15 cellular contexts compared by ENCODE assay signal in the genomic region with DNA sequence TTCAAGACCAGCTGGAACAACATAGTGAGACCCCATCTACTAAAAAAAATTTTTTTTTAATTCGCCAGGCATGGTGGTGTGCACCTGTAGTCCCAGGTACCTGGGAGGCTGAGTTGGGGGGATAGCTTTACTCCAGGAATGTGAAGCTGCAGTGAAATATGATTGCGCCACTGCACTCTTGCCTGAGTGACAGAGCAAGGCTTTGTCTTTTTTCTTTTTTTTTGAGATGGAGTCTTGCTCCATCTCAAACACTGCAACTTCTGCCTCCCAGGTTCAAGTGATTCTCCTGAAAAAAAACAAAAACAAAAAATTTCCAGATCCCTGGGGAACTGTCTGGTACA. TPM values are rescaled to one million over a fixed set of nuclear protein-coding genes. Genes with fewer than 3 reads are reported as not detected.
DNase-seq lines count a peak whose midpoint lies in the region; ATAC-seq and TF ChIP-seq lines count a peak whose summit lies in the region.
"Had no signal": no experiment of that assay in that cellular context is flagged by ENCODE, and none has a peak within 500 bp of the region (broad histone marks: within the 10 kb centered on the region; RNA-seq: fewer than 3 reads in every experiment).

No MANE protein-coding gene starts in this region.

- ATAC-seq in heart right ventricle (no peak), left ventricle myocardium superior (no peak), GM19397 (IDR thresholded peaks at IDR 0.05; ENCODE audit: unreplicated experiment) (no peak)
- ATAC-seq in activated T-helper 17 cell treated with anti-CD3 and anti-CD28 coated beads, Interleukin-2, amount 50 U/mL, for 72 hours (replicated peaks): no peak
- ATAC-seq: gastrocnemius medialis had no signal

- peak overlapping the region; percentile 47 for H3K4me3 Mint-ChIP-seq in activated T-helper 17 cell treated with anti-CD3 and anti-CD28 coated beads, Interleukin-2, amount 50 U/mL, for 72 hours
- H3K4me3 Mint-ChIP-seq in type B pancreatic cell: no peak overlapping the region
- H3K4me3 Mint-ChIP-seq: activated B cell treated with CpG ODN at 0.5 μM for 24 hours; central memory CD8-positive, alpha-beta T cell; immature natural killer cell had no signal

- H3K27me3 Mint-ChIP-seq in activated T-helper 17 cell treated with anti-CD3 and anti-CD28 coated beads, Interleukin-2, amount 50 U/mL, for 72 hours: no peaks in the 10 kb centered on the region
- H3K27me3 Mint-ChIP-seq in type B pancreatic cell: peaks cover 2% of the 10 kb centered on the region
- H3K27me3 Mint-ChIP-seq: activated B cell treated with CpG ODN at 0.5 μM for 24 hours; central memory CD8-positive, alpha-beta T cell had no signal

- H3K27me3 ChIP-seq in heart right ventricle (no peaks in the 10 kb centered on the region), liver (ENCODE audit: control insufficient read depth in 4 of 4, insufficient read depth in 4 of 4, low read length in 3 of 4) (no peaks in the 10 kb centered on the region)
- H3K27me3 ChIP-seq: gastrocnemius medialis, uterus had no signal

- peak overlapping the region in 8 of 10 donors; percentile 29 to 74 (median 54) for H3K27ac ChIP-seq in heart right ventricle
- peak overlapping the region; percentile 62 to 68 for H3K27ac ChIP-seq in liver (ENCODE audit: low read depth in 1 of 2, low read length in 2 of 2)
- H3K27ac ChIP-seq: uterus had no signal

- H3K9me3 Mint-ChIP-seq in activated T-helper 17 cell treated with anti-CD3 and anti-CD28 coated beads, Interleukin-2, amount 50 U/mL, for 72 hours: no peaks in the 10 kb centered on the region
- no peaks in the 10 kb centered on the region for H3K9me3 Mint-ChIP-seq in type B pancreatic cell
- H3K9me3 Mint-ChIP-seq: activated B cell treated with CpG ODN at 0.5 μM for 24 hours; central memory CD8-positive, alpha-beta T cell; immature natural killer cell had no signal

- H3K9me3 ChIP-seq in heart right ventricle (no peaks in the 10 kb centered on the region), liver (ENCODE audit: control insufficient read depth in 4 of 4, low read length in 3 of 4) (no peaks in the 10 kb centered on the region)
- H3K9me3 ChIP-seq: gastrocnemius medialis, uterus had no signal

- no peak overlapping the region for H3K9ac ChIP-seq in liver (ENCODE audit: low read depth in 1 of 2, low read length in 2 of 2)

- no peak for TF ChIP-seq CTCF in heart right ventricle (IDR thresholded peaks at IDR 0.05)
- TF ChIP-seq CTCF in liver (IDR thresholded peaks at IDR 0.05; ENCODE audit: low read depth, low read length, missing input control): no peak
- no peak for TF ChIP-seq CTCF in type B pancreatic cell (conservative IDR thresholded peaks at IDR 0.05)

- H3K27ac Mint-ChIP-seq in activated T-helper 17 cell treated with anti-CD3 and anti-CD28 coated beads, Interleukin-2, amount 50 U/mL, for 72 hours: peak overlapping the region; percentile 90
- H3K27ac Mint-ChIP-seq in type B pancreatic cell: peak overlapping the region; percentile 94
- H3K27ac Mint-ChIP-seq: immature natural killer cell had no signal

- intact Hi-C loops in heart right ventricle (cut with DNase I) (loop anchor here in 1 of 10 donors (10.0 kb wide), 1 partner anchor 183 kb away; no protein-coding TSS in a partner anchor), left ventricle myocardium superior (cut with micrococcal nuclease) (no loop called here)

- H3K4me1 ChIP-seq in heart right ventricle: peaks cover 15 to 36% (median 30%) of the 10 kb centered on the region in 9 donors
- H3K4me1 ChIP-seq in liver (ENCODE audit: control insufficient read depth in 4 of 4, insufficient read depth in 4 of 4, low read length in 3 of 4): peaks cover 14 to 43% (median 38%) of the 10 kb centered on the region in 4 donors
- H3K4me1 ChIP-seq: uterus had no signal

- TF ChIP-seq RAD21 in liver (IDR thresholded peaks at IDR 0.05): no peak

- DNase-seq in heart right ventricle: no peak
- no peak for DNase-seq in left ventricle myocardium superior
- DNase-seq in type B pancreatic cell (ENCODE audit: extremely low spot score, unreplicated experiment): no peak
- DNase-seq in GM03348 (ENCODE audit: low spot score): no peak
- no peak for DNase-seq in islet precursor cell
- DNase-seq: activated B cell treated with CpG ODN at 0.5 μM for 24 hours, gastrocnemius medialis, H7, immature natural killer cell, occipital lobe had no signal

- H3K4me3 ChIP-seq in heart right ventricle (no peak overlapping the region), liver (ENCODE audit: low read depth in 1 of 3, low read length in 3 of 3) (no peak overlapping the region)
- H3K4me3 ChIP-seq: gastrocnemius medialis, uterus had no signal

- H3K4me1 Mint-ChIP-seq in activated T-helper 17 cell treated with anti-CD3 and anti-CD28 coated beads, Interleukin-2, amount 50 U/mL, for 72 hours: peaks cover 8% of the 10 kb centered on the region
- peaks cover 6% of the 10 kb centered on the region for H3K4me1 Mint-ChIP-seq in type B pancreatic cell (ENCODE audit: unreplicated experiment)
- H3K4me1 Mint-ChIP-seq: central memory CD8-positive, alpha-beta T cell had no signal

- 86 to 92% methylated on average over 2 of the region's 2 CpGs for WGBS in heart right ventricle, 2 donors
- 97% methylated on average over 2 of the region's 2 CpGs for WGBS in liver

- H3K36me3 Mint-ChIP-seq in activated T-helper 17 cell treated with anti-CD3 and anti-CD28 coated beads, Interleukin-2, amount 50 U/mL, for 72 hours (ENCODE audit: low read depth): peaks cover 93% of the 10 kb centered on the region
- H3K36me3 Mint-ChIP-seq in type B pancreatic cell: peaks cover 32% of the 10 kb centered on the region

- H3K36me3 ChIP-seq in heart right ventricle: peaks cover 0 to 97% (median 24%) of the 10 kb centered on the region in 9 donors
- H3K36me3 ChIP-seq in liver (ENCODE audit: control insufficient read depth in 4 of 4, insufficient read depth in 3 of 4, low read depth in 1 of 4, low read length in 3 of 4): peaks cover 8 to 19% (median 18%) of the 10 kb centered on the region in 4 donors
- H3K36me3 ChIP-seq: uterus had no signal

TF ChIP-seq in liver, 16 proteins besides CTCF, POLR2A, EP300 and RAD21:
- TF ChIP-seq NR2F2 (IDR thresholded peaks at IDR 0.05): no peak
- TF ChIP-seq YY1 (IDR thresholded peaks at IDR 0.05): no peak

RNA-seq across cellular contexts. Expression of a gene that starts 16.3 kb away (rescaled TPM):
- total RNA-seq in heart right ventricle (10 to 100 TPM; 26.6 to 42.1 (median 33.1) TPM), left ventricle myocardium superior (31.5 TPM), liver (10 to 100 TPM; 36.0 to 43.7 TPM), type B pancreatic cell (ENCODE audit: low replicate concordance) (47.6 and 58.4 TPM in 2 replicates)
- polyA plus RNA-seq in heart right ventricle (10 to 100 TPM; 47.4 to 87.0 TPM), liver (10 to 100 TPM; 34.6 to 41.4 TPM)
- 10 to 100 TPM; 62.0 to 79.4 TPM for total RNA-seq in activated T-helper 17 cell treated with anti-CD3 and anti-CD28 coated beads, Interleukin-2, amount 50 U/mL, for 72 hours

RNA-seq across cellular contexts. Expression of a gene that starts 54.6 kb away (rescaled TPM):
- total RNA-seq in heart right ventricle: 100 to 1,000 TPM; 296 to 412 (median 358) TPM
- 100 to 1,000 TPM; 614 to 963 TPM for polyA plus RNA-seq in heart right ventricle
- total RNA-seq in left ventricle myocardium superior: 402 TPM
- total RNA-seq in activated T-helper 17 cell treated with anti-CD3 and anti-CD28 coated beads, Interleukin-2, amount 50 U/mL, for 72 hours: 100 to 1,000 TPM in 1 of 2 donors, 10 to 100 TPM in 1; 62.8 to 106 TPM
- 10 to 100 TPM; 40.2 to 70.6 TPM for total RNA-seq in liver
- 100 to 1,000 TPM; 133 to 243 TPM for polyA plus RNA-seq in liver
- total RNA-seq in type B pancreatic cell (ENCODE audit: low replicate concordance): 137 and 155 TPM in 2 replicates

RNA-seq across cellular contexts. Expression of a gene that starts 55.0 kb away (rescaled TPM):
- 10 to 100 TPM; 15.1 to 23.9 (median 19.3) TPM for total RNA-seq in heart right ventricle
- 10 to 100 TPM; 37.6 to 46.7 TPM for polyA plus RNA-seq in heart right ventricle
- total RNA-seq in left ventricle myocardium superior: 21.6 TPM
- 10 to 100 TPM; 17.8 to 29.7 TPM for total RNA-seq in activated T-helper 17 cell treated with anti-CD3 and anti-CD28 coated beads, Interleukin-2, amount 50 U/mL, for 72 hours
- total RNA-seq in liver: 10 to 100 TPM in 1 of 2 donors, 1 to 10 TPM in 1; 9.2 to 12.1 TPM
- polyA plus RNA-seq in liver: 10 to 100 TPM; 14.9 to 18.8 TPM
- total RNA-seq in type B pancreatic cell (ENCODE audit: low replicate concordance): 19.0 and 19.2 TPM in 2 replicates
